ENCODE assay signal across 8 cellular contexts in the genomic region with DNA sequence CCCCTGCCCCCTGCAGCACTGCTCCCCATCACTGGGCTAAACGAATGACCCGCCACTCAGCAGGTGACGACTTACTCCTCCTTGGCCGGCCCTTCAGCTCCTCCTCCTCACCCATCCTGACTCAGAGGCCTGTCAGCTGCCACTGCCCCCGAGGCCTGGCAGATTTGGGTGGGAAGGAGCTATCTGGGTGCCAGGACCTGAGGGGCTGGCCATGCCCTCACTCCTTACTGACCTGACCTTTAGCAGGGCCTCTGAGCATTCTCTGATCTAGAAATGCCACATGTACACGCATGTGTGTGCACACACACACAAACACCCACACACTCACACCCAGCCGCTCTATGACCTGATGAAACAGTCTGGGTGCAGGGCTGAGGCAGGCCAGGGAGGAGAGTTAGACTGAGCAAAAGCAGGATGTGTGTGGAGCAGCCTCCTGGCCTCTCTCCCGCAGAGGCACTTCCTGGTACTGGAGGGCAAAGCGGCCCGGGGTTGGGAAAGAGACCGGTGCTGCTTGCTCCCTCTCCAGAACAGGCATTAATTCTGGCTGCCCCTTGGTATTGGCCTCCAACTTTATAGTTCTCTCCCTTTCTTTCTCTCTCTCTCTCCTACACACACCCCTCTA.
DNase-seq lines count a peak whose midpoint lies in the region; ATAC-seq, FAIRE-seq and TF ChIP-seq lines count a peak whose summit lies in the region.

No MANE protein-coding gene starts in this region.

- H3K4me1 ChIP-seq in lower lobe of right lung: peaks cover 38% of the 10 kb centered on the region

- intact Hi-C loops in lower lobe of right lung (cut with DNase I): no loop called here

- no peak overlapping the region for H3K4me3 ChIP-seq in bronchial epithelial cell (ENCODE audit: low read depth, low read length)
- peak overlapping the region; percentile 29 for H3K4me3 ChIP-seq in lower lobe of right lung

- TF ChIP-seq CTCF in bronchial epithelial cell (IDR thresholded peaks at IDR 0.05; ENCODE audit: insufficient read depth, low read length, severe bottlenecking) (no peak), lower lobe of right lung (IDR thresholded peaks at IDR 0.05) (no peak)

- DNase-seq in SW480 (ENCODE audit: low spot score) (peak; percentile 90), bronchial epithelial cell (ENCODE audit: low read depth) (peak; percentile 88), lower lobe of right lung (peak; percentile 92), stromal cell of bone marrow (ENCODE audit: low read depth) (peak; percentile 57), GM12892 (ENCODE audit: insufficient read length) (no peak)

- peak overlapping the region; percentile 85 for H3K27ac ChIP-seq in lower lobe of right lung

- no peak for TF ChIP-seq POLR2A in GM12892 (IDR thresholded peaks at IDR 0.05; ENCODE audit: low read depth, low read length)

- H3K27me3 ChIP-seq in bronchial epithelial cell (ENCODE audit: control insufficient read depth, insufficient read depth, low read length): no peaks in the 10 kb centered on the region
- H3K27me3 ChIP-seq in lower lobe of right lung (ENCODE audit: low read depth): no peaks in the 10 kb centered on the region

- ATAC-seq in GM18517 (IDR thresholded peaks at IDR 0.05; ENCODE audit: unreplicated experiment) (peak; percentile 22), HG03135 (IDR thresholded peaks at IDR 0.05; ENCODE audit: unreplicated experiment) (peak; percentile 18), lower lobe of right lung (peak; percentile 79 to 87), HG02884 (IDR thresholded peaks at IDR 0.05; ENCODE audit: unreplicated experiment) (no peak)

- peak; percentile 62 for FAIRE-seq in bronchial epithelial cell (lab: Jason Lieb, UNC)
- FAIRE-seq in GM12892 (lab: Jason Lieb, UNC): no peak

- H3K36me3 ChIP-seq in bronchial epithelial cell (ENCODE audit: control insufficient read depth, insufficient read depth, low read length) (no peaks in the 10 kb centered on the region), lower lobe of right lung (no peaks in the 10 kb centered on the region)

- H3K9me3 ChIP-seq in lower lobe of right lung: no peaks in the 10 kb centered on the region
